ENCODE assay signal across 10 cellular contexts in genomic region chr6:108207013-108207412, GRCh38. TPM values are rescaled to one million over a fixed set of nuclear protein-coding genes. Genes with fewer than 3 reads are reported as not detected.
"Had no signal": no experiment of that assay in that cellular context is flagged by ENCODE, and none has a peak within 500 bp of the region (broad histone marks: within the 10 kb centered on the region; RNA-seq: fewer than 3 reads in every experiment).

No MANE protein-coding gene starts in this region.

- H3K27me3 Mint-ChIP-seq: IgD-negative memory B cell had no signal

- H3K9ac ChIP-seq: GM23248 had no signal

- H3K4me3 Mint-ChIP-seq: HFFc6, IgD-negative memory B cell had no signal

- H3K4me3 ChIP-seq: GM23248, HAP-1 had no signal

- H3K9me3 ChIP-seq: HAP-1 had no signal

- H3K27ac Mint-ChIP-seq: HFFc6 had no signal

- H3K9me3 Mint-ChIP-seq: HFFc6, IgD-negative memory B cell had no signal

- H2AFZ ChIP-seq: GM23248 had no signal

- H3K27ac ChIP-seq: GM23248, HL-60 had no signal

- ATAC-seq: HCT116, HepG2 had no signal

- DNase-seq: GM23248, HFFc6, KG1 had no signal

RNA-seq across cellular contexts. Expression of gene NR2E1, which starts 41.2 kb away (rescaled TPM):
- total RNA-seq: GM23248, H1, HepG2, HFFc6, HT1080 had no signal
- polyA plus RNA-seq: GM23248, H1, HepG2, IgD-negative memory B cell had no signal
